26 cellular contexts compared by ENCODE assay signal in the genomic region with DNA sequence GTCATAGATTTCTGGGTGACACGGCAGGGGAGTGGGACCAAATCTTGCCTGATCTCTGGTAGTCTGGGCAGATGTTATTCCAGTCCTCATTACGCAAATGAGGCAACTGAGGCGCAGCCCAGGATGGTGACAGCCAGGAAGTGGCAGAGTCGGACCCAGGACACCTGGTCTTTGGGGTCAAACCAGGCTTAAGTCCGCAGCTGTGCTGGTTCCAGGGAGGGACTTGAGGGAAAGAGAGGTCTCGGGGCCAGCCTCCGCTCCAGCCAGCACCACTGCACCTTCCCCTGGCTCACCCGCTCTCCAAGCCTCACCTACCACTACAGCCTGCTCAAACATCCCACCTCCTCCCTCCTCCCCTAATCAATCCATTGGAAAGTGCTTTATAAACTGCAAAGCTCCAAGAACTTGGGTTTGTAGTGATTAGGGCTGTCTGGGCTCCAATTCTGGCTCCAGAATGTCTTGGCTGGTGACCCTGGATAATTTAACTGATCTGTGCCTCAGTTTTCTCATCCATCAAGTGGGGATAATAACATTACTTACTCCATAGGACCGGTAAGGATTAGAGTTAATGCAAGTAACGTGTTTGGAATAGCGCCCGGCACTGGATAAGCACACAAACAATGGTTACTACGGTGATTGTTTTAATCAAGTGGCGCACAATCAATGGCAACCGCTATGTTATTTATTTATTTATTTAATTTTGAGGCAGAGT. TPM values are rescaled to one million over a fixed set of nuclear protein-coding genes. Genes with fewer than 3 reads are reported as not detected.
A peak's percentile ranks its signal among the peaks of the same experiment; 100 is the strongest.
DNase-seq lines count a peak whose midpoint lies in the region; TF ChIP-seq lines count a peak whose summit lies in the region.
"Had no signal": no experiment of that assay in that cellular context is flagged by ENCODE, and none has a peak within 500 bp of the region (broad histone marks: within the 10 kb centered on the region; RNA-seq: fewer than 3 reads in every experiment).

No MANE protein-coding gene starts in this region.

- H3K27me3 Mint-ChIP-seq in type B pancreatic cell: peaks cover 77% of the 10 kb centered on the region

- H3K9me3 Mint-ChIP-seq in type B pancreatic cell: no peaks in the 10 kb centered on the region
- H3K9me3 Mint-ChIP-seq: activated CD4-positive, alpha-beta T cell treated with anti-CD3 and anti-CD28 coated beads, Interleukin-2, amount 10 ng/mL, durations not matched to agents 24 days and 14 days; activated T-cell treated with anti-CD3 and anti-CD28 coated beads, Interleukin-2, amount 50 U/mL, for 4 hours; CD4-positive, alpha-beta memory T cell; T-helper 2 cell treated with Interferon-gamma antibody and Interleukin-4, amounts not matched to agents 5 μg/mL and 100 μg/mL, for 36 hours had no signal

- peak overlapping the region; percentile 9 for H3K4me3 Mint-ChIP-seq in type B pancreatic cell
- H3K4me3 Mint-ChIP-seq: activated CD4-positive, alpha-beta T cell treated with anti-CD3 and anti-CD28 coated beads, Interleukin-2, amount 10 ng/mL, durations not matched to agents 24 days and 14 days; activated T-cell treated with anti-CD3 and anti-CD28 coated beads, Interleukin-2, amount 50 U/mL, for 4 hours; T-helper 2 cell treated with Interferon-gamma antibody and Interleukin-4, amounts not matched to agents 5 μg/mL and 100 μg/mL, for 36 hours had no signal

- no peak overlapping the region for H3K27ac Mint-ChIP-seq in type B pancreatic cell
- H3K27ac Mint-ChIP-seq: activated CD4-positive, alpha-beta T cell treated with anti-CD3 and anti-CD28 coated beads, Interleukin-2, amount 10 ng/mL, durations not matched to agents 24 days and 14 days; CD4-positive, alpha-beta memory T cell; T-helper 2 cell treated with Interferon-gamma antibody and Interleukin-4, amounts not matched to agents 5 μg/mL and 100 μg/mL, for 36 hours had no signal

- H3K4me1 Mint-ChIP-seq in type B pancreatic cell (ENCODE audit: unreplicated experiment): no peaks in the 10 kb centered on the region
- H3K4me1 Mint-ChIP-seq: activated CD4-positive, alpha-beta T cell treated with anti-CD3 and anti-CD28 coated beads, Interleukin-2, amount 10 ng/mL, durations not matched to agents 24 days and 14 days had no signal

- peak overlapping the region; percentile 23 for H3K9ac ChIP-seq in HUES6 (ENCODE audit: low read length)

- intact Hi-C loops in dorsolateral prefrontal cortex (cut with DNase I): no loop called here
- intact Hi-C loops in testis (cut with DNase I; ENCODE audit: low total_unique reads): no loop called here

- DNase-seq in dorsolateral prefrontal cortex (no peak), iPS-NIHi7 (ENCODE audit: extremely low spot score) (peak; percentile 31), type B pancreatic cell (ENCODE audit: extremely low spot score, unreplicated experiment) (no peak), testis (no peak), GM13976 (ENCODE audit: low spot score) (no peak), caudate nucleus (lab: John Stamatoyannopoulos, UW) (no peak)
- DNase-seq: activated T-cell treated with anti-CD3 and anti-CD28 coated beads, Interleukin-2, amount 50 U/mL, for 4 hours; CD4-positive, alpha-beta memory T cell; GDM1; GOT3; left colon; mesenchymal stem cell; NCI-H1048; NCI-H187; NCI-H2227 treated with DMSO at 0.1 percent for 48 hours; NCI-H774 had no signal

- no peaks in the 10 kb centered on the region for H3K9me3 ChIP-seq in HUES6 (ENCODE audit: control insufficient read depth, insufficient read depth, low read depth, low read length)
- H3K9me3 ChIP-seq in testis: no peaks in the 10 kb centered on the region
- H3K9me3 ChIP-seq: adrenal gland, right atrium auricular region had no signal

- WGBS in testis, 2 donors: 61 to 72% methylated on average over 11 to 15 of the region's 15 CpGs

- H3K27me3 ChIP-seq in HUES6 (ENCODE audit: control insufficient read depth, insufficient read depth, low read length): peaks cover 48% of the 10 kb centered on the region
- H3K27me3 ChIP-seq in dorsolateral prefrontal cortex: peaks cover 0 to 50% (median 29%) of the 10 kb centered on the region in 45 donors
- no peaks in the 10 kb centered on the region for H3K27me3 ChIP-seq in testis

- H3K4me1 ChIP-seq in HUES6 (ENCODE audit: control insufficient read depth, insufficient read depth, low read length) (no peaks in the 10 kb centered on the region), testis (peaks cover 7% of the 10 kb centered on the region)
- H3K4me1 ChIP-seq: adrenal gland had no signal

- H3K36me3 Mint-ChIP-seq in type B pancreatic cell: no peaks in the 10 kb centered on the region
- H3K36me3 Mint-ChIP-seq: CD4-positive, alpha-beta memory T cell had no signal

- H3K36me3 ChIP-seq in HUES6 (ENCODE audit: control insufficient read depth, insufficient read depth, low read length) (no peaks in the 10 kb centered on the region), testis (ENCODE audit: low read depth, missing control alignments) (no peaks in the 10 kb centered on the region)
- H3K36me3 ChIP-seq: adrenal gland, brain microvascular endothelial cell, right atrium auricular region had no signal

- TF ChIP-seq POLR2A in testis (IDR thresholded peaks at IDR 0.05): no peak

- in situ Hi-C loops in GM13976 (cut with MboI; ENCODE audit: low sequenced_read_pairs, unreplicated experiment): no loop called here

- H3K4me3 ChIP-seq in HUES6 (ENCODE audit: low read depth, low read length) (peak overlapping the region; percentile 80), dorsolateral prefrontal cortex (peak overlapping the region in 44 of 59 donors; percentile 3 to 66 (median 51)), testis (no peak overlapping the region)
- H3K4me3 ChIP-seq: adrenal gland had no signal

- no peak for TF ChIP-seq CTCF in dorsolateral prefrontal cortex (IDR thresholded peaks at IDR 0.05 in 54 of 56, conservative IDR thresholded peaks at IDR 0.05 in 2 of 56; ENCODE audit: low read depth in 1 of 56, partially characterized antibody in 56 of 56)
- TF ChIP-seq CTCF in type B pancreatic cell (conservative IDR thresholded peaks at IDR 0.05): no peak
- TF ChIP-seq CTCF in testis (IDR thresholded peaks at IDR 0.05): no peak
- no peak for TF ChIP-seq CTCF in GM13976 (IDR thresholded peaks at IDR 0.05; ENCODE audit: borderline replicate concordance, control extremely low read depth, extremely low read depth, insufficient read depth, missing control alignments)

- no peak overlapping the region for H3K27ac ChIP-seq in HUES6 (ENCODE audit: low read depth, low read length)
- H3K27ac ChIP-seq in dorsolateral prefrontal cortex: peak overlapping the region in 2 of 59 donors; percentile 18 to 62
- no peak overlapping the region for H3K27ac ChIP-seq in testis
- no peak overlapping the region for H3K27ac ChIP-seq in caudate nucleus (ENCODE audit: low read depth, low read length)
- H3K27ac ChIP-seq: adrenal gland, brain microvascular endothelial cell, coronary artery, right atrium auricular region, VCaP had no signal

RNA-seq across cellular contexts. Expression of a gene that starts 0.5 kb away (rescaled TPM):
- total RNA-seq in dorsolateral prefrontal cortex: 1 to 10 TPM in 118 of 120 experiments, under 1 TPM in 2; 0.49 to 7.8 (median 3.0) TPM
- not detected in 2 replicates for total RNA-seq in type B pancreatic cell (ENCODE audit: low replicate concordance)
- not detected for total RNA-seq in testis
- polyA plus RNA-seq in testis (ENCODE audit: insufficient read depth, low read depth, low replicate concordance): not detected
- total RNA-seq: activated CD4-positive, alpha-beta T cell treated with anti-CD3 and anti-CD28 coated beads, Interleukin-2, amount 10 ng/mL, durations not matched to agents 24 days and 14 days; activated T-cell treated with anti-CD3 and anti-CD28 coated beads, Interleukin-2, amount 50 U/mL, for 4 hours; adrenal gland; CD4-positive, alpha-beta memory T cell; left colon; myocyte; right atrium auricular region; Right ventricle myocardium inferior had no signal
- polyA plus RNA-seq: adrenal gland; CD4-positive, alpha-beta memory T cell had no signal

RNA-seq across cellular contexts. Expression of a gene that starts 30.0 kb away (rescaled TPM):
- total RNA-seq in dorsolateral prefrontal cortex (100 to 1,000 TPM in 109 of 120 experiments, 10 to 100 TPM in 11; 42.4 to 278 (median 186) TPM), type B pancreatic cell (ENCODE audit: low replicate concordance) (7.5 and 10.8 TPM in 2 replicates), testis (10 to 100 TPM; 10.3 to 11.9 TPM)
- polyA plus RNA-seq in testis (ENCODE audit: insufficient read depth, low read depth, low replicate concordance): 11.2 TPM
- total RNA-seq: activated CD4-positive, alpha-beta T cell treated with anti-CD3 and anti-CD28 coated beads, Interleukin-2, amount 10 ng/mL, durations not matched to agents 24 days and 14 days; activated T-cell treated with anti-CD3 and anti-CD28 coated beads, Interleukin-2, amount 50 U/mL, for 4 hours; CD4-positive, alpha-beta memory T cell; myocyte had no signal
- polyA plus RNA-seq: CD4-positive, alpha-beta memory T cell had no signal

RNA-seq across cellular contexts. Expression of a gene that starts 31.3 kb away (rescaled TPM):
- total RNA-seq in dorsolateral prefrontal cortex (1 to 10 TPM in 119 of 120 experiments, under 1 TPM in 1; 0.88 to 7.9 (median 3.0) TPM), type B pancreatic cell (ENCODE audit: low replicate concordance) (3.8 and 5.9 TPM in 2 replicates), testis (1 to 10 TPM in 1 of 2 donors, under 1 TPM in 1; 0.93 to 1.7 TPM)
- 0.53 TPM for polyA plus RNA-seq in testis (ENCODE audit: insufficient read depth, low read depth, low replicate concordance)
- total RNA-seq: CD4-positive, alpha-beta memory T cell had no signal
- polyA plus RNA-seq: CD4-positive, alpha-beta memory T cell had no signal

Comparison
In these comparisons a context has a peak if more than half of its experiments do, and no peak if none do; other contexts are left out.
1. H3K4me3 ChIP-seq: peak in HUES6 (single experiment) and dorsolateral prefrontal cortex (44 of 59); none in testis (0 of 2).